8 cellular contexts compared by ENCODE assay signal in genomic region chr2:120736202-120736954, GRCh38. TPM values are rescaled to one million over a fixed set of nuclear protein-coding genes. Genes with fewer than 3 reads are reported as not detected.
DNase-seq lines count a peak whose midpoint lies in the region; ATAC-seq and TF ChIP-seq lines count a peak whose summit lies in the region.
"Had no signal": no experiment of that assay in that cellular context is flagged by ENCODE, and none has a peak within 500 bp of the region (broad histone marks: within the 10 kb centered on the region; RNA-seq: fewer than 3 reads in every experiment).

No MANE protein-coding gene starts in this region.

- intact Hi-C loops in activated T-helper 1 cell treated with anti-CD3 and anti-CD28 coated beads, Interleukin-12 subunit alpha, Interleukin-12 subunit beta, Interleukin-2, Interleukin-4 antibody, amounts not matched to agents 30 ng/mL and 10 ng/mL and 1 ng/mL, durations not matched to agents 14 hours and 24 hours and 36 hours (cut with micrococcal nuclease): no loop called here

- peaks cover 16% of the 10 kb centered on the region for H3K4me1 Mint-ChIP-seq in activated T-helper 1 cell treated with anti-CD3 and anti-CD28 coated beads, Interleukin-12 subunit alpha, Interleukin-12 subunit beta, Interleukin-2, Interleukin-4 antibody, amounts not matched to agents 30 ng/mL and 10 ng/mL and 1 ng/mL, durations not matched to agents 14 hours and 24 hours and 36 hours (ENCODE audit: low read depth)

- H3K27me3 ChIP-seq in iPS-15b (ENCODE audit: control insufficient read depth, insufficient read depth, low read length): peaks cover 2% of the 10 kb centered on the region

- H3K27ac Mint-ChIP-seq in activated T-helper 1 cell treated with anti-CD3 and anti-CD28 coated beads, Interleukin-12 subunit alpha, Interleukin-12 subunit beta, Interleukin-2, Interleukin-4 antibody, amounts not matched to agents 30 ng/mL and 10 ng/mL and 1 ng/mL, durations not matched to agents 14 hours and 24 hours and 36 hours: no peak overlapping the region

- peak overlapping the region; percentile 94 for H3K9ac ChIP-seq in iPS-15b (ENCODE audit: low read depth, low read length)

- no peaks in the 10 kb centered on the region for H3K36me3 Mint-ChIP-seq in activated T-helper 1 cell treated with anti-CD3 and anti-CD28 coated beads, Interleukin-12 subunit alpha, Interleukin-12 subunit beta, Interleukin-2, Interleukin-4 antibody, amounts not matched to agents 30 ng/mL and 10 ng/mL and 1 ng/mL, durations not matched to agents 14 hours and 24 hours and 36 hours (ENCODE audit: low read depth)

- H3K4me3 ChIP-seq in iPS-15b (ENCODE audit: low read depth, low read length): peak overlapping the region; percentile 85
- H3K4me3 ChIP-seq: mucosa of descending colon had no signal

- DNase-seq in activated T-helper 1 cell treated with anti-CD3 and anti-CD28 coated beads, Interleukin-12 subunit alpha, Interleukin-12 subunit beta, Interleukin-2, Interleukin-4 antibody, amounts not matched to agents 30 ng/mL and 10 ng/mL and 1 ng/mL, durations not matched to agents 14 hours and 24 hours and 36 hours (ENCODE audit: low spot score): no peak
- DNase-seq in stimulated activated naive CD8-positive, alpha-beta T cell treated with anti-CD3 and anti-CD28 coated beads, Interleukin-15, Interleukin-2, amounts not matched to agents 100 U/mL and 50 U/mL, for 24 hours: no peak
- no peak for DNase-seq in NCI-H1048 (lab: John Stamatoyannopoulos, UW)
- DNase-seq in GM13977 (ENCODE audit: low spot score): no peak

- H3K9me3 ChIP-seq in iPS-15b (ENCODE audit: control insufficient read depth, insufficient read depth, low read length): no peaks in the 10 kb centered on the region
- H3K9me3 ChIP-seq: mucosa of descending colon had no signal

- no peak for TF ChIP-seq CTCF in GM13977 (IDR thresholded peaks at IDR 0.05; ENCODE audit: extremely low read depth, insufficient read depth, missing control alignments)

- H3K27me3 Mint-ChIP-seq in activated T-helper 1 cell treated with anti-CD3 and anti-CD28 coated beads, Interleukin-12 subunit alpha, Interleukin-12 subunit beta, Interleukin-2, Interleukin-4 antibody, amounts not matched to agents 30 ng/mL and 10 ng/mL and 1 ng/mL, durations not matched to agents 14 hours and 24 hours and 36 hours (ENCODE audit: insufficient read depth): peaks cover 49% of the 10 kb centered on the region

- no peaks in the 10 kb centered on the region for H3K9me3 Mint-ChIP-seq in activated T-helper 1 cell treated with anti-CD3 and anti-CD28 coated beads, Interleukin-12 subunit alpha, Interleukin-12 subunit beta, Interleukin-2, Interleukin-4 antibody, amounts not matched to agents 30 ng/mL and 10 ng/mL and 1 ng/mL, durations not matched to agents 14 hours and 24 hours and 36 hours

- peaks cover 23% of the 10 kb centered on the region for H3K4me1 ChIP-seq in iPS-15b (ENCODE audit: control insufficient read depth, insufficient read depth, low read length)

- peak overlapping the region; percentile 42 for H3K4me3 Mint-ChIP-seq in activated T-helper 1 cell treated with anti-CD3 and anti-CD28 coated beads, Interleukin-12 subunit alpha, Interleukin-12 subunit beta, Interleukin-2, Interleukin-4 antibody, amounts not matched to agents 30 ng/mL and 10 ng/mL and 1 ng/mL, durations not matched to agents 14 hours and 24 hours and 36 hours

- no peaks in the 10 kb centered on the region for H3K36me3 ChIP-seq in iPS-15b (ENCODE audit: control insufficient read depth, insufficient read depth, low read length)

- in situ Hi-C loops in GM13977 (cut with MboI; ENCODE audit: low pct_unique_long_range_greater_than_20kb, low sequenced_read_pairs, unreplicated experiment): no loop called here

- ATAC-seq in HG02642 (IDR thresholded peaks at IDR 0.05; ENCODE audit: poor library complexity, unreplicated experiment): peak; percentile 9
- peak; percentile 5 for ATAC-seq in stimulated activated naive CD8-positive, alpha-beta T cell treated with anti-CD3 and anti-CD28 coated beads, Interleukin-15, Interleukin-2, amounts not matched to agents 100 U/mL and 50 U/mL, for 24 hours
- no peak for ATAC-seq in GM19452 (IDR thresholded peaks at IDR 0.05; ENCODE audit: unreplicated experiment)

RNA-seq across cellular contexts. Expression of gene GLI2, which starts 0.7 kb away (rescaled TPM):
- total RNA-seq in activated T-helper 1 cell treated with anti-CD3 and anti-CD28 coated beads, Interleukin-12 subunit alpha, Interleukin-12 subunit beta, Interleukin-2, Interleukin-4 antibody, amounts not matched to agents 30 ng/mL and 10 ng/mL and 1 ng/mL, durations not matched to agents 14 hours and 24 hours and 36 hours: 0.32 and 0.62 TPM in 2 replicates
